19 cellular contexts compared by ENCODE assay signal in genomic region chr6:10554826-10555225, GRCh38. TPM values are rescaled to one million over a fixed set of nuclear protein-coding genes. Genes with fewer than 3 reads are reported as not detected.
A peak's percentile ranks its signal among the peaks of the same experiment; 100 is the strongest.
DNase-seq lines count a peak whose midpoint lies in the region; ATAC-seq and TF ChIP-seq lines count a peak whose summit lies in the region.
"Had no signal": no experiment of that assay in that cellular context is flagged by ENCODE, and none has a peak within 500 bp of the region (broad histone marks: within the 10 kb centered on the region; RNA-seq: fewer than 3 reads in every experiment).

No MANE protein-coding gene starts in this region.

- peak overlapping the region; percentile 70 for H3K27ac ChIP-seq in left ventricle myocardium inferior (replicated peaks)
- no peak overlapping the region for H3K27ac ChIP-seq in right atrium auricular region
- H3K27ac ChIP-seq in esophagus squamous epithelium = peak overlapping the region in 3 of 4 donors; percentile 69 to 81 (median 77)
- H3K27ac ChIP-seq in muscle layer of duodenum (ENCODE audit: low read length) = peak overlapping the region; percentile 50
- H3K27ac ChIP-seq: A549; BLaER1 treated with 17β-estradiol and CSF1 and Interleukin-3, amounts not matched to agents 10 nM and 100 nM; GM23248; testis had no signal

- H3K9me3 Mint-ChIP-seq in stimulated activated naive B cell treated with anti-CD40 and anti-IgM and Interleukin-4, amounts not matched to agents 10 μg/mL and 1 μg/mL and 100 μg/mL, for 72 hours = no peaks in the 10 kb centered on the region
- no peaks in the 10 kb centered on the region for H3K9me3 Mint-ChIP-seq in activated T-helper 1 cell treated with anti-CD3 and anti-CD28 coated beads, Interleukin-12 subunit alpha, Interleukin-12 subunit beta, Interleukin-2, Interleukin-4 antibody, amounts not matched to agents 30 ng/mL and 10 ng/mL and 1 ng/mL, durations not matched to agents 14 hours and 24 hours and 36 hours
- H3K9me3 Mint-ChIP-seq: IgD-negative memory B cell, T-cell had no signal

- H3K4me3 ChIP-seq in left ventricle myocardium inferior = no peak overlapping the region
- H3K4me3 ChIP-seq in right atrium auricular region = no peak overlapping the region
- H3K4me3 ChIP-seq in esophagus squamous epithelium = no peak overlapping the region
- H3K4me3 ChIP-seq in muscle layer of duodenum (ENCODE audit: low read depth in 1 of 2, low read length in 2 of 2) = peak overlapping the region in 1 of 2 donors; percentile 53
- H3K4me3 ChIP-seq: A549; BLaER1 treated with 17β-estradiol and CSF1 and Interleukin-3, amounts not matched to agents 10 nM and 100 nM; testis had no signal

- TF ChIP-seq POLR2A in esophagus squamous epithelium (IDR thresholded peaks at IDR 0.05) = no peak

- peaks cover 28 to 43% of the 10 kb centered on the region in 2 donors for H3K4me1 Mint-ChIP-seq in stimulated activated naive B cell treated with anti-CD40 and anti-IgM and Interleukin-4, amounts not matched to agents 10 μg/mL and 1 μg/mL and 100 μg/mL, for 72 hours
- H3K4me1 Mint-ChIP-seq in activated T-helper 1 cell treated with anti-CD3 and anti-CD28 coated beads, Interleukin-12 subunit alpha, Interleukin-12 subunit beta, Interleukin-2, Interleukin-4 antibody, amounts not matched to agents 30 ng/mL and 10 ng/mL and 1 ng/mL, durations not matched to agents 14 hours and 24 hours and 36 hours (ENCODE audit: low read depth) = no peaks in the 10 kb centered on the region

- no peak for TF ChIP-seq CTCF in left ventricle myocardium inferior (IDR thresholded peaks at IDR 0.05; ENCODE audit: borderline replicate concordance)
- no peak for TF ChIP-seq CTCF in right atrium auricular region (IDR thresholded peaks at IDR 0.05)
- TF ChIP-seq CTCF in esophagus squamous epithelium (IDR thresholded peaks at IDR 0.05) = no peak

- H3K27me3 Mint-ChIP-seq in stimulated activated naive B cell treated with anti-CD40 and anti-IgM and Interleukin-4, amounts not matched to agents 10 μg/mL and 1 μg/mL and 100 μg/mL, for 72 hours = no peaks in the 10 kb centered on the region
- H3K27me3 Mint-ChIP-seq in activated T-helper 1 cell treated with anti-CD3 and anti-CD28 coated beads, Interleukin-12 subunit alpha, Interleukin-12 subunit beta, Interleukin-2, Interleukin-4 antibody, amounts not matched to agents 30 ng/mL and 10 ng/mL and 1 ng/mL, durations not matched to agents 14 hours and 24 hours and 36 hours (ENCODE audit: insufficient read depth) = no peaks in the 10 kb centered on the region
- H3K27me3 Mint-ChIP-seq: IgD-negative memory B cell, T-cell had no signal

- ATAC-seq in GM19455 (IDR thresholded peaks at IDR 0.05; ENCODE audit: unreplicated experiment) = no peak
- no peak for ATAC-seq in stimulated activated naive B cell treated with anti-CD40 and anti-IgM and Interleukin-4, amounts not matched to agents 10 μg/mL and 1 μg/mL and 100 μg/mL, for 72 hours (replicated peaks)
- ATAC-seq: A549, T-cell had no signal

- no peaks in the 10 kb centered on the region for H3K9me3 ChIP-seq in left ventricle myocardium inferior (replicated peaks)
- no peaks in the 10 kb centered on the region for H3K9me3 ChIP-seq in right atrium auricular region
- H3K9me3 ChIP-seq in esophagus squamous epithelium = no peaks in the 10 kb centered on the region
- no peaks in the 10 kb centered on the region for H3K9me3 ChIP-seq in muscle layer of duodenum (ENCODE audit: control insufficient read depth in 1 of 2, low read length in 2 of 2)
- H3K9me3 ChIP-seq: A549; BLaER1 treated with 17β-estradiol and CSF1 and Interleukin-3, amounts not matched to agents 10 nM and 100 nM; testis had no signal

- H3K36me3 Mint-ChIP-seq in stimulated activated naive B cell treated with anti-CD40 and anti-IgM and Interleukin-4, amounts not matched to agents 10 μg/mL and 1 μg/mL and 100 μg/mL, for 72 hours = peaks cover 39 to 50% of the 10 kb centered on the region in 2 donors
- H3K36me3 Mint-ChIP-seq in activated T-helper 1 cell treated with anti-CD3 and anti-CD28 coated beads, Interleukin-12 subunit alpha, Interleukin-12 subunit beta, Interleukin-2, Interleukin-4 antibody, amounts not matched to agents 30 ng/mL and 10 ng/mL and 1 ng/mL, durations not matched to agents 14 hours and 24 hours and 36 hours (ENCODE audit: low read depth) = peaks cover 3% of the 10 kb centered on the region

- H3K4me1 ChIP-seq in left ventricle myocardium inferior (peaks cover 62% of the 10 kb centered on the region), right atrium auricular region (peaks cover 0 to 17% of the 10 kb centered on the region in 2 donors), esophagus squamous epithelium (peaks cover 0 to 62% (median 22%) of the 10 kb centered on the region in 3 donors), muscle layer of duodenum (ENCODE audit: control insufficient read depth in 1 of 2, insufficient read depth in 2 of 2, low read length in 2 of 2) (peaks cover 3 to 22% of the 10 kb centered on the region in 2 donors)

- DNase-seq in left ventricle myocardium inferior (no peak), right atrium auricular region (ENCODE audit: low spot score) (no peak), esophagus squamous epithelium (lab: John Stamatoyannopoulos, UW) (no peak), DMS114 treated with DMSO at 0.1 percent for 48 hours (lab: John Stamatoyannopoulos, UW; ENCODE audit: unreplicated experiment) (no peak)
- no peak for DNase-seq in stimulated activated naive B cell treated with anti-CD40 and anti-IgM and Interleukin-4, amounts not matched to agents 10 μg/mL and 1 μg/mL and 100 μg/mL, for 72 hours
- no peak for DNase-seq in activated T-helper 1 cell treated with anti-CD3 and anti-CD28 coated beads, Interleukin-12 subunit alpha, Interleukin-12 subunit beta, Interleukin-2, Interleukin-4 antibody, amounts not matched to agents 30 ng/mL and 10 ng/mL and 1 ng/mL, durations not matched to agents 14 hours and 24 hours and 36 hours (ENCODE audit: low spot score)
- DNase-seq: activated naive CD4-positive, alpha-beta T cell treated with Interleukin-2 at 50 U/mL for 16 hours; foreskin fibroblast; GM23248; left ventricle myocardium superior; NCI-H187 treated with DMSO at 0.1 percent for 48 hours; stimulated activated CD8-positive, alpha-beta memory T cell treated with anti-CD3 and anti-CD28 coated beads, Interleukin-4, amount 100 ng/mL, for 48 hours; T-cell; testis had no signal

- no peaks in the 10 kb centered on the region for H3K36me3 ChIP-seq in left ventricle myocardium inferior
- H3K36me3 ChIP-seq in right atrium auricular region = no peaks in the 10 kb centered on the region
- no peaks in the 10 kb centered on the region for H3K36me3 ChIP-seq in esophagus squamous epithelium
- H3K36me3 ChIP-seq in muscle layer of duodenum (ENCODE audit: control insufficient read depth in 1 of 2, insufficient read depth in 2 of 2, low read length in 2 of 2) = no peaks in the 10 kb centered on the region

- 59 to 73% methylated on average over 7 of the region's 7 CpGs for WGBS in esophagus squamous epithelium, 2 donors

- H3K27me3 ChIP-seq in left ventricle myocardium inferior (ENCODE audit: low read depth) (peaks cover 7% of the 10 kb centered on the region), right atrium auricular region (no peaks in the 10 kb centered on the region), esophagus squamous epithelium (no peaks in the 10 kb centered on the region), muscle layer of duodenum (ENCODE audit: low read depth, low read length) (no peaks in the 10 kb centered on the region)
- H3K27me3 ChIP-seq: BLaER1 treated with 17β-estradiol and CSF1 and Interleukin-3, amounts not matched to agents 10 nM and 100 nM; testis had no signal

- no peak overlapping the region for H3K4me3 Mint-ChIP-seq in stimulated activated naive B cell treated with anti-CD40 and anti-IgM and Interleukin-4, amounts not matched to agents 10 μg/mL and 1 μg/mL and 100 μg/mL, for 72 hours
- no peak overlapping the region for H3K4me3 Mint-ChIP-seq in activated T-helper 1 cell treated with anti-CD3 and anti-CD28 coated beads, Interleukin-12 subunit alpha, Interleukin-12 subunit beta, Interleukin-2, Interleukin-4 antibody, amounts not matched to agents 30 ng/mL and 10 ng/mL and 1 ng/mL, durations not matched to agents 14 hours and 24 hours and 36 hours
- H3K4me3 Mint-ChIP-seq: T-cell had no signal

- intact Hi-C loops in left ventricle myocardium inferior (cut with micrococcal nuclease) = no loop called here
- intact Hi-C loops in esophagus squamous epithelium (cut with DNase I) = no loop called here
- intact Hi-C loops in activated T-helper 1 cell treated with anti-CD3 and anti-CD28 coated beads, Interleukin-12 subunit alpha, Interleukin-12 subunit beta, Interleukin-2, Interleukin-4 antibody, amounts not matched to agents 30 ng/mL and 10 ng/mL and 1 ng/mL, durations not matched to agents 14 hours and 24 hours and 36 hours (cut with micrococcal nuclease) = no loop called here

- H3K27ac Mint-ChIP-seq in stimulated activated naive B cell treated with anti-CD40 and anti-IgM and Interleukin-4, amounts not matched to agents 10 μg/mL and 1 μg/mL and 100 μg/mL, for 72 hours = no peak overlapping the region
- no peak overlapping the region for H3K27ac Mint-ChIP-seq in activated T-helper 1 cell treated with anti-CD3 and anti-CD28 coated beads, Interleukin-12 subunit alpha, Interleukin-12 subunit beta, Interleukin-2, Interleukin-4 antibody, amounts not matched to agents 30 ng/mL and 10 ng/mL and 1 ng/mL, durations not matched to agents 14 hours and 24 hours and 36 hours
- H3K27ac Mint-ChIP-seq: IgD-negative memory B cell, T-cell had no signal

RNA-seq across cellular contexts. Expression of gene GCNT2, which starts 33.7 kb away (rescaled TPM):
- 49.0 TPM for total RNA-seq in left ventricle myocardium inferior
- 10 to 100 TPM in 1 of 2 donors, 1 to 10 TPM in 1; 3.3 to 13.5 TPM for total RNA-seq in right atrium auricular region
- total RNA-seq in esophagus squamous epithelium = 10 to 100 TPM in 2 of 4 donors, 1 to 10 TPM in 2; 6.9 to 17.2 (median 8.9) TPM
- 2.0 and 3.0 TPM in 2 replicates for total RNA-seq in activated T-helper 1 cell treated with anti-CD3 and anti-CD28 coated beads, Interleukin-12 subunit alpha, Interleukin-12 subunit beta, Interleukin-2, Interleukin-4 antibody, amounts not matched to agents 30 ng/mL and 10 ng/mL and 1 ng/mL, durations not matched to agents 14 hours and 24 hours and 36 hours
- total RNA-seq: GM23248 had no signal

Comparison
In these comparisons a context has a peak if more than half of its experiments do, and no peak if none do; other contexts are left out.
1. H3K27ac ChIP-seq: peak in left ventricle myocardium inferior (single experiment), esophagus squamous epithelium (3 of 4) and muscle layer of duodenum (single experiment); none in right atrium auricular region (0 of 2).